8 cellular contexts compared by ENCODE assay signal in genomic region chr13:112931028-112931934, GRCh38. TPM values are rescaled to one million over a fixed set of nuclear protein-coding genes. Genes with fewer than 3 reads are reported as not detected.
A peak's percentile ranks its signal among the peaks of the same experiment; 100 is the strongest.
DNase-seq lines count a peak whose midpoint lies in the region; ATAC-seq, FAIRE-seq and TF ChIP-seq lines count a peak whose summit lies in the region.

No MANE protein-coding gene starts in this region.

- H3K27me3 ChIP-seq in esophagus squamous epithelium (peaks cover 0 to 67% (median 0%) of the 10 kb centered on the region in 4 donors), pancreas (no peaks in the 10 kb centered on the region)

- intact Hi-C loops in esophagus squamous epithelium (cut with DNase I): no loop called here
- intact Hi-C loops in pancreas (cut with DNase I): no loop called here

- H3K27ac ChIP-seq in esophagus squamous epithelium: no peak overlapping the region
- H3K27ac ChIP-seq in pancreas: peak overlapping the region in 2 of 4 donors; percentile 8 to 10

- no peak for FAIRE-seq in pancreas (lab: Jason Lieb, UNC)

- H3K4me3 ChIP-seq in esophagus squamous epithelium (peak overlapping the region in 1 of 4 donors; percentile 4), pancreas (no peak overlapping the region)

- H3K36me3 ChIP-seq in esophagus squamous epithelium (no peaks in the 10 kb centered on the region), pancreas (no peaks in the 10 kb centered on the region)

- TF ChIP-seq CTCF in esophagus squamous epithelium (IDR thresholded peaks at IDR 0.05): peak in 5 of 6 experiments; percentile 36 to 59 (median 42)
- TF ChIP-seq CTCF in pancreas (IDR thresholded peaks at IDR 0.05): peak in 1 of 4 donors; percentile 9

- ATAC-seq in pancreas (peak in 3 of 4 donors; percentile 46 to 67 (median 65)), HG02852 (IDR thresholded peaks at IDR 0.05; ENCODE audit: unreplicated experiment) (no peak), HG03280 (IDR thresholded peaks at IDR 0.05; ENCODE audit: unreplicated experiment) (no peak), GM21528 (IDR thresholded peaks at IDR 0.05; ENCODE audit: low FRiP score, unreplicated experiment) (no peak)

- 46 to 50% methylated on average over 12 to 18 of the region's 32 CpGs for WGBS in esophagus squamous epithelium, 2 donors
- WGBS in pancreas, 2 donors: 75 to 78% methylated on average over 32 of the region's 32 CpGs

- in situ Hi-C loops in KBM-7 (cut with MboI; ENCODE audit: low pct_unique_long_range_greater_than_20kb, low sequenced_read_pairs): no loop called here

- no peaks in the 10 kb centered on the region for H3K9me3 ChIP-seq in esophagus squamous epithelium
- no peaks in the 10 kb centered on the region for H3K9me3 ChIP-seq in pancreas

- peak; percentile 97 for DNase-seq in DMS79 treated with DMSO at 0.1 percent for 48 hours (lab: John Stamatoyannopoulos, UW)
- peak; percentile 70 for DNase-seq in KBM-7
- no peak for DNase-seq in esophagus squamous epithelium (lab: John Stamatoyannopoulos, UW)
- no peak for DNase-seq in pancreas

- H3K4me1 ChIP-seq in esophagus squamous epithelium (peaks cover 0 to 29% (median 9%) of the 10 kb centered on the region in 3 donors), pancreas (peaks cover 0 to 9% (median 5%) of the 10 kb centered on the region in 3 donors)

- no peak for TF ChIP-seq POLR2A in esophagus squamous epithelium (IDR thresholded peaks at IDR 0.05)

TF ChIP-seq in PFSK-1, 5 proteins besides CTCF, POLR2A, EP300 and RAD21:
- TF ChIP-seq SIN3A (IDR thresholded peaks at IDR 0.05; ENCODE audit: borderline replicate concordance, insufficient read depth, low read length) (peak; percentile 73; the same call in 1 of the 2 replicates), POLR2AphosphoS5 (IDR thresholded peaks at IDR 0.05; ENCODE audit: low read depth, low read length) (no peak)

RNA-seq across cellular contexts. Expression of gene MCF2L, which starts 37.7 kb away (rescaled TPM):
- polyA plus RNA-seq in PFSK-1 (2012; ENCODE audit: insufficient read length, low read depth): 6.0 TPM
- total RNA-seq in esophagus squamous epithelium (10 to 100 TPM; 10.2 to 25.4 (median 16.9) TPM), pancreas (10 to 100 TPM; 16.0 to 41.6 (median 20.8) TPM)
- polyA plus RNA-seq in pancreas: 10 to 100 TPM; 58.2 to 83.6 TPM

Comparison
In these comparisons a context has a peak if more than half of its experiments do, and no peak if none do; other contexts are left out.
1. DNase-seq: peak in DMS79 treated with DMSO at 0.1 percent for 48 hours (single experiment) and KBM-7 (single experiment); none in esophagus squamous epithelium (single experiment) and pancreas (0 of 6).
2. ATAC-seq: peak in pancreas (3 of 4); none in HG02852 (single experiment), HG03280 (single experiment) and GM21528 (single experiment).